Comparison of ENCODE assay signal across 11 cellular contexts in genomic region chr10:17984056-17984455, GRCh38. TPM values are rescaled to one million over a fixed set of nuclear protein-coding genes. Genes with fewer than 3 reads are reported as not detected.
DNase-seq lines count a peak whose midpoint lies in the region; ATAC-seq, FAIRE-seq and TF ChIP-seq lines count a peak whose summit lies in the region.
"Had no signal": no experiment of that assay in that cellular context is flagged by ENCODE, and none has a peak within 500 bp of the region (broad histone marks: within the 10 kb centered on the region; RNA-seq: fewer than 3 reads in every experiment).

No MANE protein-coding gene starts in this region.

- CTCF ChIA-PET in GM12878 (lab: Yijun Ruan, JAX) = interaction anchor here (0.6 to 1.6 kb wide), 2 partner anchors 10 to 12 kb away, joined by 3 to 4 read pairs; no protein-coding TSS in a partner anchor

- POLR2A ChIA-PET in GM12878 (lab: Charles Lee) = no interaction called here

- BruUV-seq in GM12878 (replicated peaks; lab: Mats Ljungman, UMichigan) = no TSS peak

- SMC1A ChIA-PET in GM12878 (lab: Charles Lee; ENCODE audit: uncharacterized antibody, unreplicated experiment) = interaction anchor here (0.9 to 1.3 kb wide), 3 partner anchors 11 to 73 kb away, joined by 3 to 4 read pairs (median 4); no protein-coding TSS in a partner anchor

- intact Hi-C loops in GM12878 (cut with micrococcal nuclease; ENCODE audit: unreplicated experiment) = loop anchor here (5.0 kb wide), 2 partner anchors 118 to 132 kb away; no protein-coding TSS in a partner anchor

- no peaks in the 10 kb centered on the region for H4K20me1 ChIP-seq in GM12878 (ENCODE audit: control insufficient read depth, insufficient read depth)

- peak; percentile 63 to 79; a peak in 3 of 4 replicates for TF ChIP-seq EP300 in GM12878 (IDR thresholded peaks at IDR 0.05; ENCODE audit: borderline replicate concordance in 1 of 2, control insufficient read depth in 1 of 2, low read depth in 2 of 2, low read length in 2 of 2)

- 0% methylated on average over 1 of the region's 1 CpG for WGBS in GM12878 (ENCODE audit: insufficient coverage, insufficient replicate concordance, low lambda C conversion rate, missing lambda C conversion rate)
- no CpG with 5 or more reads among the region's 1 CpG for WGBS in mesendoderm (ENCODE audit: extremely low coverage, insufficient coverage, low lambda C conversion rate)

- H3K27me3 ChIP-seq in GM12878 (replicated peaks in 1 of 2; ENCODE audit: control insufficient read depth in 2 of 2, insufficient read depth in 2 of 2, low read length in 1 of 2) = no peaks in the 10 kb centered on the region
- H3K27me3 ChIP-seq in mesendoderm (ENCODE audit: insufficient read depth, low read length, poor library complexity) = no peaks in the 10 kb centered on the region

- ATAC-seq in GM21529 (IDR thresholded peaks at IDR 0.05; ENCODE audit: unreplicated experiment) (peak; percentile 94), HG03442 (IDR thresholded peaks at IDR 0.05; ENCODE audit: unreplicated experiment) (peak; percentile 98), GM12878 (peak; percentile 92), left lobe of liver (no peak)
- ATAC-seq: T-cell had no signal

- no peaks in the 10 kb centered on the region for H3K79me1 ChIP-seq in mesendoderm (ENCODE audit: low read length)

- H3K4me1 ChIP-seq in GM12878 (ENCODE audit: control insufficient read depth, insufficient read depth, low read length) (no peaks in the 10 kb centered on the region), mesendoderm (ENCODE audit: control insufficient read depth, low read depth, low read length) (no peaks in the 10 kb centered on the region)

- no peak overlapping the region for H3K56ac ChIP-seq in mesendoderm (ENCODE audit: low read length)

- H3K27ac ChIP-seq in GM12878 (ENCODE audit: control insufficient read depth, insufficient read depth) (no peak overlapping the region), mesendoderm (ENCODE audit: low read depth, low read length) (no peak overlapping the region)

- TF ChIP-seq CTCF in GM12878 (IDR thresholded peaks at IDR 0.05 in 2 of 3, conservative IDR thresholded peaks at IDR 0.05 in 1 of 3; ENCODE audit: control insufficient read depth in 2 of 3, extremely low read depth in 1 of 3, insufficient read depth in 1 of 3, low read depth in 3 of 3, low read length in 3 of 3) = no peak

- H3K4me3 ChIP-seq in GM12878 (no peak overlapping the region), mesendoderm (ENCODE audit: low read length) (no peak overlapping the region)

- H2BK120ac ChIP-seq in mesendoderm (ENCODE audit: low read depth, low read length) = no peak overlapping the region

- TF ChIP-seq RAD21 in GM12878 (IDR thresholded peaks at IDR 0.05; ENCODE audit: insufficient read depth, low read depth, low read length) = no peak

- H3K36me3 ChIP-seq in GM12878 (ENCODE audit: control insufficient read depth in 2 of 2, insufficient read depth in 2 of 2, low read length in 1 of 2) = no peaks in the 10 kb centered on the region
- H3K36me3 ChIP-seq in mesendoderm (ENCODE audit: control insufficient read depth, insufficient read depth, low read length) = no peaks in the 10 kb centered on the region

- no peak overlapping the region for H4K8ac ChIP-seq in mesendoderm (ENCODE audit: low read depth, low read length)

- no peak overlapping the region for H3K23ac ChIP-seq in mesendoderm (ENCODE audit: low read length)

- RAD21 ChIA-PET in GM12878 (lab: Charles Lee; ENCODE audit: unreplicated experiment) = interaction anchor here (1.0 to 1.5 kb wide), 2 partner anchors 12 to 118 kb away, joined by 3 to 5 read pairs; no protein-coding TSS in a partner anchor

- H2BK5ac ChIP-seq in mesendoderm (ENCODE audit: low read length) = no peak overlapping the region

- H3K4me2 ChIP-seq in GM12878 (ENCODE audit: control insufficient read depth, insufficient read depth) = peak overlapping the region; percentile 7
- H3K4me2 ChIP-seq in mesendoderm (ENCODE audit: low read length) = no peak overlapping the region

- no peak overlapping the region for H2AK5ac ChIP-seq in mesendoderm (ENCODE audit: low read length)

- no peak overlapping the region for H2AFZ ChIP-seq in GM12878 (ENCODE audit: control insufficient read depth, low read depth, low read length)

- no peak for TF ChIP-seq POLR2A in GM12878 (IDR thresholded peaks at IDR 0.05; ENCODE audit: low read depth, low read length)

- no peak overlapping the region for H4K5ac ChIP-seq in mesendoderm (ENCODE audit: low read length)

- no peaks in the 10 kb centered on the region; the same call in 2 of the 3 replicates for H3K9me3 ChIP-seq in GM12878 (replicated peaks; ENCODE audit: control insufficient read depth, insufficient read depth, low read length)

- no peak overlapping the region for H3K4ac ChIP-seq in mesendoderm (ENCODE audit: low read depth, low read length)

- H3K9ac ChIP-seq in GM12878 (ENCODE audit: control insufficient read depth, insufficient read depth, low read length) (no peak overlapping the region), mesendoderm (ENCODE audit: low read length) (no peak overlapping the region)

- H3K18ac ChIP-seq in mesendoderm (ENCODE audit: low read length) = no peak overlapping the region

- no peak overlapping the region for H2BK15ac ChIP-seq in mesendoderm (replicated peaks; ENCODE audit: low read depth)

- H3K79me2 ChIP-seq in GM12878 (ENCODE audit: control insufficient read depth, insufficient read depth, low read length) (no peaks in the 10 kb centered on the region), mesendoderm (ENCODE audit: control insufficient read depth, insufficient read depth, low read length) (no peaks in the 10 kb centered on the region)

- in situ Hi-C loops in GM12878 (cut with MboI) = no loop called here

- DNase-seq in GM03348 (ENCODE audit: low spot score) = peak; percentile 51
- DNase-seq in GM12878 (ENCODE audit: low read depth, low spot score) = peak; percentile 55
- no peak for DNase-seq in mesendoderm
- no peak for DNase-seq in left lobe of liver (ENCODE audit: low spot score)
- no peak for DNase-seq in dedifferentiated amniotic fluid mesenchymal stem cell (ENCODE audit: extremely low spot score)
- DNase-seq in mucosa of gallbladder (ENCODE audit: low spot score) = no peak
- DNase-seq: CD4-positive, CD25-positive, alpha-beta regulatory T cell; T-cell had no signal

- FAIRE-seq in GM12878 (lab: Jason Lieb, UNC) = peak; percentile 62
- FAIRE-seq: islet of Langerhans had no signal

TF ChIP-seq in GM12878, 131 proteins besides CTCF, POLR2A, EP300 and RAD21 (continues in another document):
- TF ChIP-seq RBBP5 (conservative IDR thresholded peaks at IDR 0.05) = no peak
- TF ChIP-seq CREB1 (IDR thresholded peaks at IDR 0.05; ENCODE audit: low read depth) = 0 out of 2 replicates have a peak, but pooled peaks have one; percentile 30
- TF ChIP-seq DPF2 (IDR thresholded peaks at IDR 0.05) = peak; percentile 87
- no peak for TF ChIP-seq ZNF622 (IDR thresholded peaks at IDR 0.05)
- TF ChIP-seq SPI1 (IDR thresholded peaks at IDR 0.05; ENCODE audit: borderline replicate concordance, insufficient read depth, low read depth, low read length) = no peak
- peak; percentile 87 for TF ChIP-seq JUNB (IDR thresholded peaks at IDR 0.05)
- no peak for TF ChIP-seq PML (IDR thresholded peaks at IDR 0.05; ENCODE audit: low read length)
- no peak for TF ChIP-seq NR2C1 (IDR thresholded peaks at IDR 0.05)
- TF ChIP-seq RB1 (IDR thresholded peaks at IDR 0.05; ENCODE audit: borderline replicate concordance) = no peak
- peak; percentile 69; the same call in 1 of the 2 replicates for TF ChIP-seq CREM (IDR thresholded peaks at IDR 0.05; ENCODE audit: low read depth)
- TF ChIP-seq RELB (IDR thresholded peaks at IDR 0.05; ENCODE audit: low read depth) = peak; percentile 76; the same call in 1 of the 2 replicates
- peak; percentile 86 for TF ChIP-seq IKZF1 (conservative IDR thresholded peaks at IDR 0.05)
- no peak for TF ChIP-seq HDAC2 (IDR thresholded peaks at IDR 0.05)
- peak; percentile 37 to 75; a peak in 2 of 4 replicates for TF ChIP-seq BHLHE40 (IDR thresholded peaks at IDR 0.05; ENCODE audit: borderline replicate concordance in 1 of 2, low read depth in 2 of 2, low read length in 1 of 2)

RNA-seq across cellular contexts. Expression of gene SLC39A12, which starts 32.3 kb away (rescaled TPM):
- not detected in 2 replicates for total RNA-seq in GM12878 (2013; cell fraction: nucleolus; rRNA removed)
- total RNA-seq in GM12878 (2014; rRNA removed) (0.68 and 1.1 TPM in 2 replicates), GM12878 (2014; rRNA removed; fragmentation: Illumina TruSeq; extraction: Trizol) (0.60 and 0.94 TPM in 2 replicates), GM12878 (2021) (0.64 and 0.67 TPM in 2 replicates), left lobe of liver (0.08 TPM), mucosa of gallbladder (not detected)
- polyA plus RNA-seq in GM12878 (2011; ENCODE audit: low read depth) = 0.18 TPM
- polyA plus RNA-seq in GM12878 (2011; rRNA removed) (not detected in 2 replicates), GM12878 (2014; fragmentation: Illumina TruSeq; extraction: Trizol) (0.81 and 1.1 TPM in 2 replicates), GM12878 (2014; fragmentation: Nextera tagmentation; extraction: Ambion mirVana) (1 to 10 TPM; 1.3 to 1.5 TPM), GM12878 (2014; rRNA removed) (0.52 and 0.53 TPM in 2 replicates), GM12878 (2016; fragmentation: Nextera tagmentation; extraction: Ambion mirVana) (under 1 TPM; 0.47 TPM)
- polyA plus RNA-seq in GM12878 (2011; cell fraction: cytosol; rRNA removed) = not detected in 2 replicates
- not detected in 2 replicates for polyA plus RNA-seq in GM12878 (2011; cell fraction: nucleus; rRNA removed)
- 0.08 and 0.14 TPM in 2 replicates for polyA plus RNA-seq in GM12878 (2012)
- not detected in 2 replicates for polyA minus RNA-seq in GM12878 (2011; rRNA and poly(A)+ RNA removed)
- polyA minus RNA-seq in GM12878 (2011; cell fraction: cytosol; rRNA and poly(A)+ RNA removed) = not detected in 2 replicates
- not detected in 2 replicates for polyA minus RNA-seq in GM12878 (2011; cell fraction: nucleus; rRNA and poly(A)+ RNA removed)
- not detected for polyA plus RNA-seq in mesendoderm (2013, experiment 1 of 2)
- not detected for polyA plus RNA-seq in mesendoderm (2013, experiment 2 of 2)
- total RNA-seq: CD4-positive, CD25-positive, alpha-beta regulatory T cell; T-cell had no signal
- polyA plus RNA-seq: CD4-positive, CD25-positive, alpha-beta regulatory T cell had no signal

Comparison
In these comparisons a context has a peak if more than half of its experiments do, and no peak if none do; other contexts are left out.
1. DNase-seq: peak in GM03348 (single experiment) and GM12878 (single experiment); none in mesendoderm (single experiment), left lobe of liver (single experiment), dedifferentiated amniotic fluid mesenchymal stem cell (single experiment) and mucosa of gallbladder (single experiment).